In genomic region chr6:36547646-36548400, GRCh38 we compare ENCODE assay signal across 8 cellular contexts. TPM values are rescaled to one million over a fixed set of nuclear protein-coding genes. Genes with fewer than 3 reads are reported as not detected.
DNase-seq lines count a peak whose midpoint lies in the region; ATAC-seq and TF ChIP-seq lines count a peak whose summit lies in the region.

No MANE protein-coding gene starts in this region.

- no peak overlapping the region for H3K23ac ChIP-seq in mesenchymal stem cell (ENCODE audit: low read length in 2 of 2)

- H2AK5ac ChIP-seq in mesenchymal stem cell (ENCODE audit: low read length, severe bottlenecking) = peak overlapping the region; percentile 61

- H3K79me1 ChIP-seq in mesenchymal stem cell (replicated peaks; ENCODE audit: low read length, poor library complexity, severe bottlenecking) = no peaks in the 10 kb centered on the region

- DNase-seq in right atrium auricular region (ENCODE audit: low spot score) (no peak), left ventricle myocardium superior (no peak), adrenal gland (peak in 1 of 7 donors; percentile 23), mesenchymal stem cell (no peak), GM19240 (ENCODE audit: insufficient read length, low spot score) (no peak), NCI-H226 (no peak)

- H2AFZ ChIP-seq in mesenchymal stem cell (ENCODE audit: low read depth, low read length) = no peak overlapping the region

- peak overlapping the region; percentile 64 for H4K8ac ChIP-seq in mesenchymal stem cell (ENCODE audit: low read length)

- no peak overlapping the region for H3K18ac ChIP-seq in mesenchymal stem cell (ENCODE audit: low read depth in 1 of 2, low read length in 2 of 2)

- 60 to 66% (median 61%) methylated on average over 12 to 13 of the region's 13 CpGs for WGBS in adrenal gland, 4 donors
- 79% methylated on average over 10 of the region's 13 CpGs for WGBS in mesenchymal stem cell
- WGBS in urinary bladder = 61% methylated on average over 13 of the region's 13 CpGs

- TF ChIP-seq CTCF in right atrium auricular region (IDR thresholded peaks at IDR 0.05) (no peak), adrenal gland (IDR thresholded peaks at IDR 0.05) (no peak)

- H3K9me3 ChIP-seq in right atrium auricular region (no peaks in the 10 kb centered on the region), adrenal gland (replicated peaks in 1 of 3) (no peaks in the 10 kb centered on the region), mesenchymal stem cell (ENCODE audit: control insufficient read depth, low read length) (no peaks in the 10 kb centered on the region)

- no peak overlapping the region for H3K4ac ChIP-seq in mesenchymal stem cell (ENCODE audit: low read depth in 1 of 2, low read length in 2 of 2)

- no peak overlapping the region for H2BK120ac ChIP-seq in mesenchymal stem cell (ENCODE audit: low read depth, low read length)

- no peak for TF ChIP-seq POLR2A in adrenal gland (IDR thresholded peaks at IDR 0.05)

- intact Hi-C loops in left ventricle myocardium superior (cut with micrococcal nuclease) = loop anchor here (10.0 kb wide), 1 partner anchor 47 kb away; the partner anchor contains the start of gene SRSF3
- intact Hi-C loops in adrenal gland (cut with DNase I) = loop anchor here (10.0 kb wide), 1 partner anchor 47 kb away; the partner anchor contains the start of gene SRSF3 (in 2 of the 2)

- H3K27me3 ChIP-seq in right atrium auricular region = no peaks in the 10 kb centered on the region
- H3K27me3 ChIP-seq in adrenal gland = no peaks in the 10 kb centered on the region
- H3K27me3 ChIP-seq in mesenchymal stem cell (ENCODE audit: control insufficient read depth in 1 of 2, insufficient read depth in 1 of 2, low read length in 2 of 2) = no peaks in the 10 kb centered on the region

- no peak for ATAC-seq in left ventricle myocardium superior
- ATAC-seq in GM21737 (IDR thresholded peaks at IDR 0.05; ENCODE audit: unreplicated experiment) = no peak

- no peak overlapping the region for H2BK15ac ChIP-seq in mesenchymal stem cell (ENCODE audit: low read depth, poor library complexity, severe bottlenecking)

- peaks cover 0 to 36% of the 10 kb centered on the region in 2 donors for H3K4me1 ChIP-seq in right atrium auricular region
- H3K4me1 ChIP-seq in adrenal gland (replicated peaks in 1 of 2) = peaks cover 16 to 27% of the 10 kb centered on the region in 2 donors
- H3K4me1 ChIP-seq in mesenchymal stem cell (ENCODE audit: control insufficient read depth, insufficient read depth, low read depth, low read length) = peaks cover 7% of the 10 kb centered on the region
- no peaks in the 10 kb centered on the region for H3K4me1 ChIP-seq in urinary bladder (ENCODE audit: insufficient read depth)

- H2BK5ac ChIP-seq in mesenchymal stem cell (ENCODE audit: low read depth, low read length, poor library complexity, severe bottlenecking) = no peak overlapping the region

- peak overlapping the region in 1 of 2 donors; percentile 79 for H3K4me3 ChIP-seq in right atrium auricular region
- H3K4me3 ChIP-seq in adrenal gland = peak overlapping the region in 1 of 4 donors; percentile 89
- peak overlapping the region in 1 of 2 experiments; percentile 100 for H3K4me3 ChIP-seq in mesenchymal stem cell (ENCODE audit: insufficient read depth in 1 of 2, low read depth in 1 of 2, low read length in 2 of 2)
- peak overlapping the region; percentile 86 for H3K4me3 ChIP-seq in urinary bladder (ENCODE audit: low read depth, low read length)

- H3K9ac ChIP-seq in mesenchymal stem cell (ENCODE audit: low read length) = peak overlapping the region; percentile 98

- no peak overlapping the region for H3K14ac ChIP-seq in mesenchymal stem cell (ENCODE audit: low read length in 2 of 2)

- no peak overlapping the region for H4K91ac ChIP-seq in mesenchymal stem cell (ENCODE audit: low read length)

- H3K4me2 ChIP-seq in mesenchymal stem cell (ENCODE audit: low read length, poor library complexity, severe bottlenecking) = no peak overlapping the region

- H3K27ac ChIP-seq in right atrium auricular region = peak overlapping the region; percentile 97 to 99
- peak overlapping the region in 3 of 5 donors; percentile 33 to 96 (median 82) for H3K27ac ChIP-seq in adrenal gland
- H3K27ac ChIP-seq in mesenchymal stem cell (ENCODE audit: low read length, poor library complexity, severe bottlenecking) = no peak overlapping the region
- peak overlapping the region; percentile 64 for H3K27ac ChIP-seq in urinary bladder (ENCODE audit: low read depth)

- peak overlapping the region in 1 of 2 experiments; percentile 40 for H2BK12ac ChIP-seq in mesenchymal stem cell (ENCODE audit: low read length in 2 of 2)

- H3K36me3 ChIP-seq in right atrium auricular region = no peaks in the 10 kb centered on the region
- H3K36me3 ChIP-seq in adrenal gland (replicated peaks in 1 of 2) = no peaks in the 10 kb centered on the region
- peaks cover 0 to 3% of the 10 kb centered on the region in 2 experiments for H3K36me3 ChIP-seq in mesenchymal stem cell (ENCODE audit: control insufficient read depth in 1 of 2, insufficient read depth in 2 of 2, low read depth in 1 of 2, low read length in 2 of 2)
- H3K36me3 ChIP-seq in urinary bladder (ENCODE audit: insufficient read depth) = no peaks in the 10 kb centered on the region

RNA-seq across cellular contexts. Expression of gene STK38, which starts 0.5 kb away (rescaled TPM):
- total RNA-seq in right atrium auricular region = 10 to 100 TPM; 16.1 to 17.6 TPM
- 19.4 TPM for total RNA-seq in left ventricle myocardium superior
- total RNA-seq in adrenal gland = 10 to 100 TPM in 6 of 8 donors, 1 to 10 TPM in 2; 7.4 to 21.3 (median 12.1) TPM
- polyA plus RNA-seq in adrenal gland = 10 to 100 TPM; 13.9 to 17.8 (median 16.6) TPM
- polyA plus RNA-seq in mesenchymal stem cell (2013, experiment 1 of 2) = 22.1 TPM
- polyA plus RNA-seq in mesenchymal stem cell (2013, experiment 2 of 2) = 21.5 TPM
- total RNA-seq in urinary bladder = 43.6 TPM
- polyA plus RNA-seq in urinary bladder = 35.4 TPM

RNA-seq across cellular contexts. Expression of gene SRSF3, which starts 46.3 kb away (rescaled TPM):
- 10 to 100 TPM; 51.4 to 97.2 TPM for total RNA-seq in right atrium auricular region
- total RNA-seq in left ventricle myocardium superior = 123 TPM
- total RNA-seq in adrenal gland = 100 to 1,000 TPM in 6 of 8 donors, 10 to 100 TPM in 2; 28.9 to 291 (median 123) TPM
- 100 to 1,000 TPM in 1 of 3 donors, 10 to 100 TPM in 2; 87.8 to 290 (median 92.4) TPM for polyA plus RNA-seq in adrenal gland
- polyA plus RNA-seq in mesenchymal stem cell (2013, experiment 1 of 2) = 146 TPM
- 152 TPM for polyA plus RNA-seq in mesenchymal stem cell (2013, experiment 2 of 2)
- 152 TPM for total RNA-seq in urinary bladder
- 285 TPM for polyA plus RNA-seq in urinary bladder
